9 cellular contexts compared by ENCODE assay signal in genomic region chr1:108016451-108016920, GRCh38. TPM values are rescaled to one million over a fixed set of nuclear protein-coding genes. Genes with fewer than 3 reads are reported as not detected.
A peak's percentile ranks its signal among the peaks of the same experiment; 100 is the strongest.
DNase-seq lines count a peak whose midpoint lies in the region; ATAC-seq and TF ChIP-seq lines count a peak whose summit lies in the region.
"Had no signal": no experiment of that assay in that cellular context is flagged by ENCODE, and none has a peak within 500 bp of the region (broad histone marks: within the 10 kb centered on the region; RNA-seq: fewer than 3 reads in every experiment).

No MANE protein-coding gene starts in this region.

- H3K4me1 Mint-ChIP-seq in activated naive CD8-positive, alpha-beta T cell treated with anti-CD3 and anti-CD28 coated beads, Interleukin-2, amount 50 U/mL, for 24 hours: peaks cover 16% of the 10 kb centered on the region
- H3K4me1 Mint-ChIP-seq in activated naive CD8-positive, alpha-beta T cell treated with anti-CD3 and anti-CD28 coated beads for 36 hours: peaks cover 5% of the 10 kb centered on the region

- TF ChIP-seq CTCF in fibroblast of the aortic adventitia (IDR thresholded peaks at IDR 0.05; ENCODE audit: insufficient read depth, low read length): no peak

- no peaks in the 10 kb centered on the region for H3K36me3 Mint-ChIP-seq in activated naive CD8-positive, alpha-beta T cell treated with anti-CD3 and anti-CD28 coated beads, Interleukin-2, amount 50 U/mL, for 24 hours (ENCODE audit: low read depth)
- H3K36me3 Mint-ChIP-seq in activated naive CD8-positive, alpha-beta T cell treated with anti-CD3 and anti-CD28 coated beads for 36 hours: no peaks in the 10 kb centered on the region

- H3K27ac Mint-ChIP-seq in activated naive CD8-positive, alpha-beta T cell treated with anti-CD3 and anti-CD28 coated beads, Interleukin-2, amount 50 U/mL, for 24 hours: peak overlapping the region; percentile 1
- no peak overlapping the region for H3K27ac Mint-ChIP-seq in activated naive CD8-positive, alpha-beta T cell treated with anti-CD3 and anti-CD28 coated beads for 36 hours

- ATAC-seq in activated naive CD8-positive, alpha-beta T cell treated with anti-CD3 and anti-CD28 coated beads, Interleukin-2, amount 50 U/mL, for 24 hours: peak; percentile 93
- ATAC-seq in HG03521 (IDR thresholded peaks at IDR 0.05; ENCODE audit: unreplicated experiment): no peak
- ATAC-seq in activated CD4-positive, CD25-positive, alpha-beta regulatory T cell treated with anti-CD3 and anti-CD28 coated beads, Interleukin-2, amount 50 U/mL, for 24 hours: no peak

- no peaks in the 10 kb centered on the region for H3K27me3 Mint-ChIP-seq in activated naive CD8-positive, alpha-beta T cell treated with anti-CD3 and anti-CD28 coated beads, Interleukin-2, amount 50 U/mL, for 24 hours
- no peaks in the 10 kb centered on the region for H3K27me3 Mint-ChIP-seq in activated naive CD8-positive, alpha-beta T cell treated with anti-CD3 and anti-CD28 coated beads for 36 hours

- DNase-seq in activated naive CD8-positive, alpha-beta T cell treated with anti-CD3 and anti-CD28 coated beads, Interleukin-2, amount 50 U/mL, for 24 hours: no peak
- no peak for DNase-seq in activated naive CD8-positive, alpha-beta T cell treated with anti-CD3 and anti-CD28 coated beads for 36 hours
- peak; percentile 87 for DNase-seq in fibroblast of the aortic adventitia (ENCODE audit: low read depth)
- DNase-seq in stimulated activated CD8-positive, alpha-beta memory T cell treated with anti-CD3 and anti-CD28 coated beads, Interleukin-4, amount 100 ng/mL, for 48 hours: peak; percentile 32
- no peak for DNase-seq in globus pallidus (ENCODE audit: low spot score)
- DNase-seq: NCI-H146 had no signal

- no peak overlapping the region for H3K4me3 ChIP-seq in fibroblast of the aortic adventitia (ENCODE audit: low read depth, low read length)

- H3K4me3 Mint-ChIP-seq in activated naive CD8-positive, alpha-beta T cell treated with anti-CD3 and anti-CD28 coated beads, Interleukin-2, amount 50 U/mL, for 24 hours: no peak overlapping the region
- H3K4me3 Mint-ChIP-seq in activated naive CD8-positive, alpha-beta T cell treated with anti-CD3 and anti-CD28 coated beads for 36 hours: no peak overlapping the region

- peaks cover 5% of the 10 kb centered on the region for H3K9me3 Mint-ChIP-seq in activated naive CD8-positive, alpha-beta T cell treated with anti-CD3 and anti-CD28 coated beads, Interleukin-2, amount 50 U/mL, for 24 hours
- H3K9me3 Mint-ChIP-seq in activated naive CD8-positive, alpha-beta T cell treated with anti-CD3 and anti-CD28 coated beads for 36 hours: no peaks in the 10 kb centered on the region

TF ChIP-seq in PFSK-1, 5 proteins besides CTCF, POLR2A, EP300 and RAD21:
- no peak for TF ChIP-seq TAF1 (IDR thresholded peaks at IDR 0.05; ENCODE audit: borderline replicate concordance, insufficient read depth, low read length)
- peak; percentile 88; the same call in 1 of the 2 replicates for TF ChIP-seq SIN3A (IDR thresholded peaks at IDR 0.05; ENCODE audit: borderline replicate concordance, insufficient read depth, low read length)
- peak; percentile 43 for TF ChIP-seq FOXP2 (optimal IDR thresholded peaks at IDR 0.05; ENCODE audit: borderline replicate concordance, extremely low read depth, extremely low read length, insufficient read depth)
- TF ChIP-seq, protein P1, sequence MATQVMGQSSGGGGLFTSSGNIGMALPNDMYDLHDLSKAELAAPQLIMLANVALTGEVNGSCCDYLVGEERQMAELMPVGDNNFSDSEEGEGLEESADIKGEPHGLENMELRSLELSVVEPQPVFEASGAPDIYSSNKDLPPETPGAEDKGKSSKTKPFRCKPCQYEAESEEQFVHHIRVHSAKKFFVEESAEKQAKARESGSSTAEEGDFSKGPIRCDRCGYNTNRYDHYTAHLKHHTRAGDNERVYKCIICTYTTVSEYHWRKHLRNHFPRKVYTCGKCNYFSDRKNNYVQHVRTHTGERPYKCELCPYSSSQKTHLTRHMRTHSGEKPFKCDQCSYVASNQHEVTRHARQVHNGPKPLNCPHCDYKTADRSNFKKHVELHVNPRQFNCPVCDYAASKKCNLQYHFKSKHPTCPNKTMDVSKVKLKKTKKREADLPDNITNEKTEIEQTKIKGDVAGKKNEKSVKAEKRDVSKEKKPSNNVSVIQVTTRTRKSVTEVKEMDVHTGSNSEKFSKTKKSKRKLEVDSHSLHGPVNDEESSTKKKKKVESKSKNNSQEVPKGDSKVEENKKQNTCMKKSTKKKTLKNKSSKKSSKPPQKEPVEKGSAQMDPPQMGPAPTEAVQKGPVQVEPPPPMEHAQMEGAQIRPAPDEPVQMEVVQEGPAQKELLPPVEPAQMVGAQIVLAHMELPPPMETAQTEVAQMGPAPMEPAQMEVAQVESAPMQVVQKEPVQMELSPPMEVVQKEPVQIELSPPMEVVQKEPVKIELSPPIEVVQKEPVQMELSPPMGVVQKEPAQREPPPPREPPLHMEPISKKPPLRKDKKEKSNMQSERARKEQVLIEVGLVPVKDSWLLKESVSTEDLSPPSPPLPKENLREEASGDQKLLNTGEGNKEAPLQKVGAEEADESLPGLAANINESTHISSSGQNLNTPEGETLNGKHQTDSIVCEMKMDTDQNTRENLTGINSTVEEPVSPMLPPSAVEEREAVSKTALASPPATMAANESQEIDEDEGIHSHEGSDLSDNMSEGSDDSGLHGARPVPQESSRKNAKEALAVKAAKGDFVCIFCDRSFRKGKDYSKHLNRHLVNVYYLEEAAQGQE (IDR thresholded peaks at IDR 0.05; ENCODE audit: insufficient read depth in 1 of 2, low read depth in 2 of 2, low read length in 2 of 2): peak in 1 of 2 experiments; percentile 75; a peak in 2 of 4 replicates
- peak; percentile 77 for TF ChIP-seq POLR2AphosphoS5 (IDR thresholded peaks at IDR 0.05; ENCODE audit: low read depth, low read length)

RNA-seq across cellular contexts. Expression of gene VAV3, which starts 51.5 kb away (rescaled TPM):
- 1 to 10 TPM; 3.9 to 4.6 TPM for total RNA-seq in activated naive CD8-positive, alpha-beta T cell treated with anti-CD3 and anti-CD28 coated beads for 36 hours
- 6.2 TPM for polyA plus RNA-seq in PFSK-1 (2012; ENCODE audit: insufficient read length, low read depth)
- 0.09 TPM in 1 of 2 replicates, not detected in the other for total RNA-seq in fibroblast of the aortic adventitia (ENCODE audit: low replicate concordance)

Comparison
In these comparisons a context has a peak if more than half of its experiments do, and no peak if none do; other contexts are left out.
1. DNase-seq: peak in fibroblast of the aortic adventitia (single experiment) and stimulated activated CD8-positive, alpha-beta memory T cell treated with anti-CD3 and anti-CD28 coated beads, Interleukin-4, amount 100 ng/mL, for 48 hours (single experiment); none in activated naive CD8-positive, alpha-beta T cell treated with anti-CD3 and anti-CD28 coated beads, Interleukin-2, amount 50 U/mL, for 24 hours (single experiment), activated naive CD8-positive, alpha-beta T cell treated with anti-CD3 and anti-CD28 coated beads for 36 hours (single experiment) and globus pallidus (single experiment).